Comparison of ENCODE assay signal across 1 cellular context in genomic region chr2:134119117-134119671, GRCh38.
TF ChIP-seq lines count a peak whose summit lies in the region.

No MANE protein-coding gene starts in this region.

TF ChIP-seq in SK-N-SH, 30 proteins besides CTCF, POLR2A, EP300 and RAD21 (continued from another document):
- TF ChIP-seq ZBTB33 (IDR thresholded peaks at IDR 0.05; ENCODE audit: borderline replicate concordance, low read depth): no peak
TF ChIP-seq in SK-N-SH: peak in this region for 0.
